Comparison of ENCODE assay signal across 1 cellular context in genomic region chr12:108838194-108839010, GRCh38.
TF ChIP-seq lines count a peak whose summit lies in the region.

No MANE protein-coding gene starts in this region.

TF ChIP-seq in HEK293, 187 proteins besides CTCF, POLR2A, EP300 and RAD21 (continued from another document and continues in another):
- TF ChIP-seq ZSCAN18 (tag by site-specific recombination; IDR thresholded peaks at IDR 0.05), result no peak
- TF ChIP-seq ZSCAN30 (tag by site-specific recombination; IDR thresholded peaks at IDR 0.05), result no peak
- TF ChIP-seq ZBTB7A (tag by site-specific recombination; IDR thresholded peaks at IDR 0.05; ENCODE audit: low read depth), result no peak
- TF ChIP-seq GLIS1 (tag by site-specific recombination; IDR thresholded peaks at IDR 0.05), result no peak; the same call in 1 of the 2 replicates
- TF ChIP-seq ZFP41 (tag by site-specific recombination; IDR thresholded peaks at IDR 0.05; ENCODE audit: borderline replicate concordance), result no peak
- TF ChIP-seq KLF17 (tag by site-specific recombination; IDR thresholded peaks at IDR 0.05), result peak; percentile 81; the same call in 1 of the 2 replicates
- TF ChIP-seq INSM2 (tag by site-specific recombination; IDR thresholded peaks at IDR 0.05), result peak; percentile 83
- TF ChIP-seq ATF2 (tag by site-specific recombination; IDR thresholded peaks at IDR 0.05; ENCODE audit: low read depth), result no peak
- no peak for TF ChIP-seq ZNF211 (tag by site-specific recombination; IDR thresholded peaks at IDR 0.05; ENCODE audit: low read depth)
- no peak for TF ChIP-seq OVOL3 (tag by site-specific recombination; IDR thresholded peaks at IDR 0.05)
- no peak; the same call in 1 of the 2 replicates for TF ChIP-seq ZNF558 (tag by site-specific recombination; IDR thresholded peaks at IDR 0.05)
- no peak for TF ChIP-seq ZNF280C (tag by site-specific recombination; IDR thresholded peaks at IDR 0.05)
- TF ChIP-seq ZNF18 (tag by site-specific recombination; IDR thresholded peaks at IDR 0.05), result no peak
- TF ChIP-seq SP7 (tag by site-specific recombination; IDR thresholded peaks at IDR 0.05), result peak; percentile 96
- TF ChIP-seq ZBTB8A (tag by site-specific recombination; IDR thresholded peaks at IDR 0.05), result peak; percentile 91
- TF ChIP-seq PRDM6 (tag by site-specific recombination; IDR thresholded peaks at IDR 0.05), result no peak
- TF ChIP-seq ZNF549 (tag by site-specific recombination; IDR thresholded peaks at IDR 0.05), result no peak
- TF ChIP-seq ZNF677 (tag by site-specific recombination; IDR thresholded peaks at IDR 0.05), result no peak
- no peak for TF ChIP-seq ZBTB44 (tag by site-specific recombination; IDR thresholded peaks at IDR 0.05)
- no peak for TF ChIP-seq ZNF426 (tag by site-specific recombination; IDR thresholded peaks at IDR 0.05)
- no peak for TF ChIP-seq ZNF518A (tag by site-specific recombination; conservative IDR thresholded peaks at IDR 0.05; ENCODE audit: low read depth)
- no peak for TF ChIP-seq HOXD13 (CRISPR knock-in tag; IDR thresholded peaks at IDR 0.05; ENCODE audit: borderline replicate concordance)
- no peak for TF ChIP-seq ZNF473 (tag by site-specific recombination; IDR thresholded peaks at IDR 0.05)
- TF ChIP-seq ZEB2 (tag by site-specific recombination; IDR thresholded peaks at IDR 0.05), result peak; percentile 76
- peak; percentile 83 for TF ChIP-seq ZNF366 (tag by site-specific recombination; conservative IDR thresholded peaks at IDR 0.05)
- TF ChIP-seq KLF10 (tag by site-specific recombination; IDR thresholded peaks at IDR 0.05), result 0 out of 2 replicates have a peak, but pooled peaks have one; percentile 49
- TF ChIP-seq ZNF2 (tag by site-specific recombination; IDR thresholded peaks at IDR 0.05), result no peak
- no peak for TF ChIP-seq ZNF76 (tag by site-specific recombination; IDR thresholded peaks at IDR 0.05; ENCODE audit: borderline replicate concordance, low read depth)
- TF ChIP-seq ZNF394 (tag by site-specific recombination; IDR thresholded peaks at IDR 0.05; ENCODE audit: borderline replicate concordance), result peak; percentile 75
- no peak for TF ChIP-seq KLF7 (tag by site-specific recombination; IDR thresholded peaks at IDR 0.05; ENCODE audit: borderline replicate concordance)
- no peak for TF ChIP-seq ZNF133 (tag by site-specific recombination; IDR thresholded peaks at IDR 0.05)
- no peak for TF ChIP-seq ZNF658 (tag by site-specific recombination; IDR thresholded peaks at IDR 0.05)
- no peak for TF ChIP-seq ZNF704 (tag by site-specific recombination; IDR thresholded peaks at IDR 0.05)
- TF ChIP-seq ZNF37A (tag by site-specific recombination; IDR thresholded peaks at IDR 0.05), result no peak
- no peak for TF ChIP-seq GLI4 (tag by site-specific recombination; IDR thresholded peaks at IDR 0.05)
- TF ChIP-seq ZNF148 (tag by site-specific recombination; IDR thresholded peaks at IDR 0.05; ENCODE audit: borderline replicate concordance), result no peak
- TF ChIP-seq ZNF837 (tag by site-specific recombination; IDR thresholded peaks at IDR 0.05), result no peak
